ENCODE assay signal across 1 cellular context in genomic region chr20:2825770-2826169, GRCh38.
TF ChIP-seq lines count a peak whose summit lies in the region.

No MANE protein-coding gene starts in this region.

TF ChIP-seq in K562, 482 proteins besides CTCF, POLR2A, EP300 and RAD21:
- TF ChIP-seq TAF1 (IDR thresholded peaks at IDR 0.05; ENCODE audit: control insufficient read depth, extremely low read depth, insufficient read depth, low read length, severe bottlenecking) (no peak), FUS (optimal IDR thresholded peaks at IDR 0.05; ENCODE audit: low read depth, low read length) (no peak), CSDE1 (IDR thresholded peaks at IDR 0.05) (no peak), ZNF197 (CRISPR knock-in tag; IDR thresholded peaks at IDR 0.05; ENCODE audit: low read depth) (no peak), ZNF717 (CRISPR knock-in tag; IDR thresholded peaks at IDR 0.05) (no peak), ZBTB40 (IDR thresholded peaks at IDR 0.05) (peak; percentile 38; the same call in 1 of the 2 replicates), ZBTB40 (CRISPR knock-in tag; IDR thresholded peaks at IDR 0.05) (no peak)
